ENCODE assay signal across 17 cellular contexts in genomic region chr2:170271340-170271739, GRCh38.
DNase-seq lines count a peak whose midpoint lies in the region; ATAC-seq lines count a peak whose summit lies in the region.
"Had no signal": no experiment of that assay in that cellular context is flagged by ENCODE, and none has a peak within 500 bp of the region (broad histone marks: within the 10 kb centered on the region; RNA-seq: fewer than 3 reads in every experiment).

No MANE protein-coding gene starts in this region.

- ATAC-seq in GM21529 (IDR thresholded peaks at IDR 0.05; ENCODE audit: unreplicated experiment) = no peak
- ATAC-seq: T-cell had no signal

- DNase-seq in DMS79 (lab: John Stamatoyannopoulos, UW) (peak; percentile 50), NCI-H187 treated with DMSO at 0.1 percent for 48 hours (lab: John Stamatoyannopoulos, UW) (peak; percentile 51), NCI-H510A treated with DMSO at 0.1 percent for 48 hours (lab: John Stamatoyannopoulos, UW) (peak; percentile 97), left kidney (ENCODE audit: low read depth, low spot score) (peak; percentile 35), dedifferentiated amniotic fluid mesenchymal stem cell (ENCODE audit: extremely low spot score) (no peak), superior temporal gyrus (ENCODE audit: extremely low spot score) (no peak)
- DNase-seq: activated CD8-positive, alpha-beta memory T cell treated with anti-CD3 and anti-CD28 coated beads for 24 hours; activated effector memory CD4-positive, alpha-beta T cell treated with anti-CD3 and anti-CD28 coated beads, Interleukin-2, amount 50 U/mL, for 16 hours; amygdala; Caco-2; hypothalamus; Kasumi-1; NCI-H526 treated with DMSO at 0.1 percent for 48 hours; stimulated activated CD4-positive, alpha-beta T cell treated with anti-CD3 and anti-CD28 coated beads, Interleukin-4, amount 100 ng/mL, for 4 hours; T-cell; WERI-Rb-1 had no signal

Comparison
In these comparisons a context has a peak if more than half of its experiments do, and no peak if none do; other contexts are left out.
1. DNase-seq: peak in DMS79 (single experiment), NCI-H187 treated with DMSO at 0.1 percent for 48 hours (single experiment), NCI-H510A treated with DMSO at 0.1 percent for 48 hours (single experiment) and left kidney (single experiment); none in dedifferentiated amniotic fluid mesenchymal stem cell (single experiment) and superior temporal gyrus (single experiment).